22 cellular contexts compared by ENCODE assay signal in the genomic region with DNA sequence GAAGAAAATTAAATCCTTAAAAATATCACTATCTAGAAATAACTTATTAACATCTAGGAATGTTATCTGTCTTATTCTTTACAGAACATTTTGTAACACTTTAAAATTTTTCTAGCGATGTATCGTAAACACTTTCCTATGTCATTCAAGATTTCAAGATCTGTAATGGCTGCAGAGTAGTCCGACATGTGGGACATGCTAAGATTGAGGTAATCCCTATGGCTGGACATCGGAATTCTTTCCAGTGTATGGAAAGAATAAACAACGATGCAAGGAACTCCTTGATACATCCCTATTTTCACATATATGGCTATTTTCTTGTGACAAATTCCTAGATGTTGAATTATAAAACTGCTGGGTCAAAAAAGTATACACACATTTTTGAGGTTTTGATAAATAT.
"Had no signal": no experiment of that assay in that cellular context is flagged by ENCODE, and none has a peak within 500 bp of the region (broad histone marks: within the 10 kb centered on the region; RNA-seq: fewer than 3 reads in every experiment).

No MANE protein-coding gene starts in this region.

- H3K27me3 ChIP-seq: colonic mucosa, esophagus muscularis mucosa, heart right ventricle, neutrophil, testis, tibial artery, upper lobe of left lung had no signal

- H3K9me3 ChIP-seq: colonic mucosa, esophagus muscularis mucosa, heart right ventricle, mucosa of descending colon, neutrophil, testis, tibial artery, upper lobe of left lung had no signal

- H3K4me3 ChIP-seq: colonic mucosa, esophagus muscularis mucosa, heart right ventricle, lung, mucosa of descending colon, testis, tibial artery, upper lobe of left lung had no signal

- H3K9ac ChIP-seq: parathyroid adenoma had no signal

- H3K4me1 ChIP-seq: parathyroid adenoma had no signal

- H3K36me3 ChIP-seq: colonic mucosa, esophagus muscularis mucosa, heart right ventricle, neutrophil, tibial artery, upper lobe of left lung had no signal

- DNase-seq: colonic mucosa; effector CD8-positive, alpha-beta T cell; foreskin melanocyte; glutamatergic neuron; heart right ventricle; hippocampal formation; immature natural killer cell; mucosa of descending colon; naive B cell; stimulated activated CD4-positive, alpha-beta T cell treated with anti-CD3 and anti-CD28 coated beads, Interleukin-4, amount 100 ng/mL, for 4 hours; stimulated activated naive CD8-positive, alpha-beta T cell treated with anti-CD3 and anti-CD28 coated beads, Interleukin-15, Interleukin-2, amounts not matched to agents 100 U/mL and 50 U/mL, for 24 hours; substantia nigra; testis; tibial artery; upper lobe of left lung had no signal

- ATAC-seq: heart right ventricle; mucosa of descending colon; natural killer cell treated with Interleukin-12 subunit alpha and Interleukin-12 subunit beta and Interleukin-15 and Interleukin-18, amount 100 ng/mL, for 72 hours; sciatic nerve; stimulated activated memory B cell treated with anti-CD40 and anti-IgM and Interleukin-4, amounts not matched to agents 10 μg/mL and 1 μg/mL and 100 μg/mL, for 72 hours; stimulated activated naive CD8-positive, alpha-beta T cell treated with anti-CD3 and anti-CD28 coated beads, Interleukin-15, Interleukin-2, amounts not matched to agents 100 U/mL and 50 U/mL, for 24 hours had no signal

- H3K27ac ChIP-seq: colonic mucosa, esophagus muscularis mucosa, neutrophil, parathyroid adenoma, tibial artery, upper lobe of left lung had no signal

- H2AFZ ChIP-seq: parathyroid adenoma had no signal
